In genomic region chr6:119112856-119113530, GRCh38 we compare ENCODE assay signal across 18 cellular contexts. TPM values are rescaled to one million over a fixed set of nuclear protein-coding genes. Genes with fewer than 3 reads are reported as not detected.
A peak's percentile ranks its signal among the peaks of the same experiment; 100 is the strongest.
DNase-seq lines count a peak whose midpoint lies in the region; ATAC-seq and TF ChIP-seq lines count a peak whose summit lies in the region.
"Had no signal": no experiment of that assay in that cellular context is flagged by ENCODE, and none has a peak within 500 bp of the region (broad histone marks: within the 10 kb centered on the region; RNA-seq: fewer than 3 reads in every experiment).

No MANE protein-coding gene starts in this region.

- H4K20me1 ChIP-seq in SK-N-SH (ENCODE audit: insufficient read depth) = no peaks in the 10 kb centered on the region
- no peaks in the 10 kb centered on the region for H4K20me1 ChIP-seq in smooth muscle cell (ENCODE audit: low read depth)

- TF ChIP-seq CTCF in SK-N-SH (IDR thresholded peaks at IDR 0.05) = no peak
- no peak for TF ChIP-seq CTCF in smooth muscle cell (IDR thresholded peaks at IDR 0.05; ENCODE audit: borderline replicate concordance, insufficient read depth, poor library complexity, severe bottlenecking)

- peak overlapping the region; percentile 11 for H3K27ac Mint-ChIP-seq in dendritic cell treated with granulocyte-macrophage colony-stimulating factor and Interleukin-4, amounts not matched to agents 40 ng/mL and 50 ng/mL, for 4 days
- H3K27ac Mint-ChIP-seq: CD4-positive, alpha-beta memory T cell had no signal

- no peak for ATAC-seq in SK-N-SH treated with all-trans-retinoic acid at 6 μM for 48 hours
- no peak for ATAC-seq in GM18858 (IDR thresholded peaks at IDR 0.05; ENCODE audit: unreplicated experiment)
- no peak for ATAC-seq in GM19463 (IDR thresholded peaks at IDR 0.05; ENCODE audit: unreplicated experiment)
- ATAC-seq: HCT116, mucosa of descending colon had no signal

- H3F3A ChIP-seq in SK-N-SH (replicated peaks; ENCODE audit: insufficient read depth) = no peaks in the 10 kb centered on the region
- H3F3A ChIP-seq in smooth muscle cell (ENCODE audit: low read depth) = no peaks in the 10 kb centered on the region

- 82% methylated on average over 4 of the region's 4 CpGs for WGBS in SK-N-SH (ENCODE audit: low lambda C conversion rate)
- 81% methylated on average over 4 of the region's 4 CpGs for WGBS in smooth muscle cell (ENCODE audit: low lambda C conversion rate)

- no peak overlapping the region for H3K4me3 Mint-ChIP-seq in dendritic cell treated with granulocyte-macrophage colony-stimulating factor and Interleukin-4, amounts not matched to agents 40 ng/mL and 50 ng/mL, for 4 days
- H3K4me3 Mint-ChIP-seq: CD4-positive, alpha-beta memory T cell had no signal

- H2AFZ ChIP-seq in SK-N-SH (ENCODE audit: low read depth) (peak overlapping the region; percentile 51; the same call in 1 of the 2 replicates), smooth muscle cell (ENCODE audit: low read depth) (peak overlapping the region; percentile 7)

- H3K9ac ChIP-seq in SK-N-SH = no peak overlapping the region
- H3K9ac ChIP-seq in smooth muscle cell (ENCODE audit: low read depth) = no peak overlapping the region

- H3K79me2 ChIP-seq in SK-N-SH (ENCODE audit: insufficient read depth) (no peaks in the 10 kb centered on the region), smooth muscle cell (ENCODE audit: low read depth) (no peaks in the 10 kb centered on the region)

- H3K36me3 ChIP-seq in SK-N-SH (replicated peaks in 1 of 2; ENCODE audit: control insufficient read depth in 1 of 2, insufficient read depth in 2 of 2, low read length in 1 of 2) = no peaks in the 10 kb centered on the region
- H3K36me3 ChIP-seq in smooth muscle cell (ENCODE audit: low read depth) = no peaks in the 10 kb centered on the region
- H3K36me3 ChIP-seq: tibial nerve, WERI-Rb-1 had no signal

- CTCF ChIA-PET in SK-N-SH (lab: Yijun Ruan, JAX) = interaction anchor here (1.0 to 3.3 kb wide), 3 partner anchors 9 to 1808 kb away, joined by 3 to 18 read pairs (median 3); no protein-coding TSS in a partner anchor

- H3K27me3 ChIP-seq in SK-N-SH (ENCODE audit: insufficient read depth) = no peaks in the 10 kb centered on the region
- no peaks in the 10 kb centered on the region for H3K27me3 ChIP-seq in smooth muscle cell (ENCODE audit: low read depth)
- H3K27me3 ChIP-seq: tibial nerve had no signal

- H3K4me3 ChIP-seq in SK-N-SH (ENCODE audit: low read depth in 2 of 2, low read length in 1 of 2) (no peak overlapping the region), smooth muscle cell (no peak overlapping the region)
- H3K4me3 ChIP-seq: coronary artery, mucosa of descending colon, tibial nerve had no signal

- H3K27ac ChIP-seq in SK-N-SH (ENCODE audit: low read depth in 2 of 2, low read length in 1 of 2) (no peak overlapping the region), smooth muscle cell (ENCODE audit: low read depth) (no peak overlapping the region)
- H3K27ac ChIP-seq: coronary artery, tibial nerve, WERI-Rb-1 had no signal

- POLR2A ChIA-PET in SK-N-SH (lab: Yijun Ruan, JAX) = no interaction called here

- H3K9me3 Mint-ChIP-seq in dendritic cell treated with granulocyte-macrophage colony-stimulating factor and Interleukin-4, amounts not matched to agents 40 ng/mL and 50 ng/mL, for 4 days = no peaks in the 10 kb centered on the region
- H3K9me3 Mint-ChIP-seq: CD4-positive, alpha-beta memory T cell had no signal

- H3K27me3 Mint-ChIP-seq in dendritic cell treated with granulocyte-macrophage colony-stimulating factor and Interleukin-4, amounts not matched to agents 40 ng/mL and 50 ng/mL, for 4 days = no peaks in the 10 kb centered on the region

- TF ChIP-seq RAD21 in SK-N-SH (IDR thresholded peaks at IDR 0.05; ENCODE audit: low read length) = no peak

- peak; percentile 9 for DNase-seq in SK-N-SH
- DNase-seq in NCI-H69 (lab: John Stamatoyannopoulos, UW) = peak; percentile 63
- DNase-seq in smooth muscle cell (lab: John Stamatoyannopoulos, UW; ENCODE audit: unreplicated experiment) = no peak
- no peak for DNase-seq in A172 (ENCODE audit: low spot score)
- DNase-seq: CD4-positive, alpha-beta memory T cell; kidney glomerular epithelial cell; mucosa of descending colon; NCI-H1417; NCI-H226; WERI-Rb-1 had no signal

- H3K4me1 ChIP-seq in SK-N-SH (ENCODE audit: control insufficient read depth in 1 of 2, insufficient read depth in 2 of 2, low read depth in 1 of 2, low read length in 1 of 2) (no peaks in the 10 kb centered on the region), smooth muscle cell (ENCODE audit: low read depth) (no peaks in the 10 kb centered on the region)
- H3K4me1 ChIP-seq: tibial nerve had no signal

- H3K9me3 ChIP-seq in SK-N-SH (no peaks in the 10 kb centered on the region), smooth muscle cell (replicated peaks; ENCODE audit: low read depth) (no peaks in the 10 kb centered on the region)
- H3K9me3 ChIP-seq: mucosa of descending colon, tibial nerve had no signal

- peaks cover 14% of the 10 kb centered on the region for H3K4me1 Mint-ChIP-seq in dendritic cell treated with granulocyte-macrophage colony-stimulating factor and Interleukin-4, amounts not matched to agents 40 ng/mL and 50 ng/mL, for 4 days (ENCODE audit: low read depth)

- H3K36me3 Mint-ChIP-seq in dendritic cell treated with granulocyte-macrophage colony-stimulating factor and Interleukin-4, amounts not matched to agents 40 ng/mL and 50 ng/mL, for 4 days (ENCODE audit: low read depth) = no peaks in the 10 kb centered on the region
- H3K36me3 Mint-ChIP-seq: CD4-positive, alpha-beta memory T cell had no signal

- H3K4me2 ChIP-seq in SK-N-SH = no peak overlapping the region
- no peak overlapping the region for H3K4me2 ChIP-seq in smooth muscle cell

- intact Hi-C loops in dendritic cell treated with granulocyte-macrophage colony-stimulating factor and Interleukin-4, amounts not matched to agents 40 ng/mL and 50 ng/mL, for 4 days (cut with micrococcal nuclease) = no loop called here

- H3K9me2 ChIP-seq in SK-N-SH = no peaks in the 10 kb centered on the region

- TF ChIP-seq EP300 in SK-N-SH (IDR thresholded peaks at IDR 0.05; ENCODE audit: borderline replicate concordance in 1 of 2, low read depth in 1 of 2, low read length in 1 of 2) = no peak

TF ChIP-seq in SK-N-SH, 30 proteins besides CTCF, POLR2A, EP300 and RAD21:
- no peak for TF ChIP-seq MXI1 (IDR thresholded peaks at IDR 0.05; ENCODE audit: low read depth, low read length)
- no peak for TF ChIP-seq POLR2AphosphoS5 (IDR thresholded peaks at IDR 0.05; ENCODE audit: low read depth, low read length)
- no peak for TF ChIP-seq FOXJ3 (CRISPR knock-in tag; IDR thresholded peaks at IDR 0.05)

TF ChIP-seq in SK-N-SH treated with all-trans-retinoic acid at 6 μM for 48 hours, 23 proteins besides CTCF, POLR2A, EP300 and RAD21:
- TF ChIP-seq ZFP3 (CRISPR knock-in tag; IDR thresholded peaks at IDR 0.05) = no peak
- TF ChIP-seq TOX (CRISPR knock-in tag; IDR thresholded peaks at IDR 0.05; ENCODE audit: borderline replicate concordance) = no peak
- no peak for TF ChIP-seq ESRRG (CRISPR knock-in tag; IDR thresholded peaks at IDR 0.05)
- TF ChIP-seq ZNF8 (CRISPR knock-in tag; IDR thresholded peaks at IDR 0.05) = no peak
- TF ChIP-seq PPARA (CRISPR knock-in tag; IDR thresholded peaks at IDR 0.05; ENCODE audit: borderline replicate concordance) = no peak
TF ChIP-seq in SK-N-SH treated with all-trans-retinoic acid at 6 μM for 48 hours: peak in this region for 0.

RNA-seq across cellular contexts. Expression of gene FAM184A, which starts 34.5 kb away (rescaled TPM):
- polyA plus RNA-seq in SK-N-SH (2012; rRNA removed) (0.38 and 0.49 TPM in 2 replicates), smooth muscle cell (0.23 and 0.50 TPM in 2 replicates)
- 0.62 and 0.76 TPM in 2 replicates for polyA plus RNA-seq in SK-N-SH (2012; cell fraction: cytosol; rRNA removed)
- 0.82 and 1.1 TPM in 2 replicates for polyA plus RNA-seq in SK-N-SH (2012; cell fraction: nucleus; rRNA removed)
- total RNA-seq in smooth muscle cell = 0.22 and 0.31 TPM in 2 replicates
- 3.1 and 4.6 TPM in 2 replicates for total RNA-seq in A172 (2014; rRNA removed; shearing (Covaris generic))
- total RNA-seq: OCI-LY7 had no signal

Comparison
In these comparisons a context has a peak if more than half of its experiments do, and no peak if none do; other contexts are left out.
1. DNase-seq: peak in SK-N-SH (single experiment) and NCI-H69 (single experiment); none in smooth muscle cell (single experiment) and A172 (single experiment).